Comparison of ENCODE assay signal across 22 cellular contexts in the genomic region with DNA sequence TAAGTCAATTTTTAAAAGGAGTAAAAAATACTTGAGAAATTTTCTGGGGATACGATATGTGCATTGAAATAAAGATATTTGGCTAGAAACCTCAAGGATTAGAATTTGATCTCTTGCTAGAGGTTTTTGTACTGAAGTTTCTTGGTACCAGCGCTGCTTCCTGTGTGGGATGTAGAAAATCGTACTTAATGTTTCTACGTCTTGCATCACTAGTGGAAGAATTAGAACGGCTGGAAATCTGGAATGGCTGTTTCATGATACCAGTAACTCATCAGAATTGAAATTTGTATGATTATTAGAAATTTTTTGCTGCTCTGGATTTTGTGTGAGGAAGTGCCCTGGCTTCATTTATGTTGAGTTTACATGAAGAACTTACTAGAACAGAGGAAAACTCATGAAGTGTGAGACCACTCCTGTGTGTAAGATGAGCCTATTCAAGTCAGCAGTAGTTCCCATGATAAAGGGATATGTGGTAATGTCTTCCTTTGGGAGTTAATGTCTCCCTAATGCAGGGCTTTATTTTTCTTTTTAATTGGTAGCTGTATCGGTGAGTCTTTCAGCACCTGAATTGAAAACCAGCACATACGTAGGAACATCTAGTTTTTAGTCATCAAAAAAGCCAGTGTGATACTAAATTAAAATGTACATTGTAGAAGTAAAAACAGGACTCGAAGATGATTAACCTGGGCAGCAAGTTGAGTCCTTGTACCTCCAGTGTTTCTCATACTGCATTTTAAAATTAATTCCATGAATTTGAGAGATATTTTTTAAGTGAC. TPM values are rescaled to one million over a fixed set of nuclear protein-coding genes. Genes with fewer than 3 reads are reported as not detected.
DNase-seq lines count a peak whose midpoint lies in the region; ATAC-seq, FAIRE-seq and TF ChIP-seq lines count a peak whose summit lies in the region.
"Had no signal": no experiment of that assay in that cellular context is flagged by ENCODE, and none has a peak within 500 bp of the region (broad histone marks: within the 10 kb centered on the region; RNA-seq: fewer than 3 reads in every experiment).

No MANE protein-coding gene starts in this region.

- CTCF ChIA-PET in activated CD4-positive, alpha-beta T cell treated with anti-CD3 and anti-CD28 coated beads for 36 hours (lab: Charles Lee) = no interaction called here
- CTCF ChIA-PET in activated CD4-positive, alpha-beta memory T cell treated with anti-CD3 and anti-CD28 coated beads for 36 hours (lab: Charles Lee) = no interaction called here

- H3K27me3 ChIP-seq in aorta (ENCODE audit: control insufficient read depth in 1 of 2, insufficient read depth in 2 of 2, low read length in 1 of 2) = no peaks in the 10 kb centered on the region
- H3K27me3 ChIP-seq: tibial artery had no signal

- H3K27ac ChIP-seq in aorta (ENCODE audit: low read depth in 1 of 2, low read length in 2 of 2) = no peak overlapping the region
- H3K27ac ChIP-seq: tibial artery had no signal

- no peak for DNase-seq in activated CD4-positive, alpha-beta T cell treated with anti-CD3 and anti-CD28 coated beads for 36 hours
- no peak for DNase-seq in activated CD4-positive, alpha-beta T cell treated with anti-CD3 and anti-CD28 coated beads for 48 hours
- DNase-seq in GM18507 (ENCODE audit: extremely low spot score, insufficient read length, low read depth) = no peak
- no peak for DNase-seq in activated CD4-positive, alpha-beta memory T cell treated with anti-CD3 and anti-CD28 coated beads for 36 hours
- no peak for DNase-seq in neural crest cell (ENCODE audit: low read depth, low spot score)
- no peak for DNase-seq in Kasumi-1 (lab: John Stamatoyannopoulos, UW)
- DNase-seq in aorta = no peak
- DNase-seq: 8988T; C1 segment of cervical spinal cord; DND-41; HFFc6; mammary epithelial cell; naive thymus-derived CD4-positive, alpha-beta T cell; NCI-H187 treated with DMSO at 0.1 percent for 48 hours; NCI-H446 treated with DMSO at 0.1 percent for 48 hours; posterior cingulate gyrus; small intestine; stimulated activated CD4-positive, alpha-beta T cell treated with anti-CD3 and anti-CD28 coated beads, Interleukin-4, amount 100 ng/mL, for 4 hours; stimulated activated CD8-positive, alpha-beta memory T cell treated with anti-CD3 and anti-CD28 coated beads, Interleukin-4, amount 100 ng/mL, for 48 hours; tibial artery had no signal

- WGBS in aorta, 2 donors = 95% methylated on average over 8 of the region's 8 CpGs

- peak; percentile 69 for FAIRE-seq in GM18507 (lab: Jason Lieb, UNC)
- FAIRE-seq: keratinocyte had no signal

- intact Hi-C loops in activated CD4-positive, alpha-beta T cell treated with anti-CD3 and anti-CD28 coated beads for 36 hours (cut with DNase I, micrococcal nuclease) = no loop called here
- intact Hi-C loops in activated CD4-positive, alpha-beta memory T cell treated with anti-CD3 and anti-CD28 coated beads for 36 hours (cut with micrococcal nuclease) = loop anchor here (1.0 to 2.0 kb wide), 3 partner anchors 17 to 698 kb away; no protein-coding TSS in a partner anchor
- intact Hi-C loops in aorta (cut with DNase I) = no loop called here

- H3K36me3 Mint-ChIP-seq in activated CD4-positive, alpha-beta T cell treated with anti-CD3 and anti-CD28 coated beads for 36 hours (ENCODE audit: low read depth) = peaks cover 36% of the 10 kb centered on the region
- peaks cover 36% of the 10 kb centered on the region for H3K36me3 Mint-ChIP-seq in activated CD4-positive, alpha-beta memory T cell treated with anti-CD3 and anti-CD28 coated beads for 36 hours
- peaks cover 11% of the 10 kb centered on the region for H3K36me3 Mint-ChIP-seq in neural crest cell (ENCODE audit: low read depth)

- POLR2A ChIA-PET in activated CD4-positive, alpha-beta T cell treated with anti-CD3 and anti-CD28 coated beads for 36 hours (lab: Charles Lee) = no interaction called here
- POLR2A ChIA-PET in activated CD4-positive, alpha-beta memory T cell treated with anti-CD3 and anti-CD28 coated beads for 36 hours (lab: Charles Lee) = no interaction called here

- H3K4me3 ChIP-seq in aorta (ENCODE audit: low read length in 2 of 2) = no peak overlapping the region
- H3K4me3 ChIP-seq: tibial artery had no signal

- peak overlapping the region; percentile 57 for H3K4me3 Mint-ChIP-seq in activated CD4-positive, alpha-beta T cell treated with anti-CD3 and anti-CD28 coated beads for 36 hours
- peak overlapping the region; percentile 69 for H3K4me3 Mint-ChIP-seq in activated CD4-positive, alpha-beta memory T cell treated with anti-CD3 and anti-CD28 coated beads for 36 hours
- peak overlapping the region; percentile 68 for H3K4me3 Mint-ChIP-seq in neural crest cell
- H3K4me3 Mint-ChIP-seq: HFFc6 had no signal

- no peak for TF ChIP-seq CTCF in neural crest cell (conservative IDR thresholded peaks at IDR 0.05)

- H3K9me3 ChIP-seq in aorta (ENCODE audit: control insufficient read depth, low read length) = no peaks in the 10 kb centered on the region
- H3K9me3 ChIP-seq: tibial artery had no signal

- no peaks in the 10 kb centered on the region for H3K36me3 ChIP-seq in aorta (ENCODE audit: control insufficient read depth in 1 of 2, insufficient read depth in 2 of 2, low read length in 1 of 2)
- H3K36me3 ChIP-seq: tibial artery had no signal

- no peaks in the 10 kb centered on the region for H3K27me3 Mint-ChIP-seq in activated CD4-positive, alpha-beta T cell treated with anti-CD3 and anti-CD28 coated beads for 36 hours
- no peaks in the 10 kb centered on the region for H3K27me3 Mint-ChIP-seq in activated CD4-positive, alpha-beta memory T cell treated with anti-CD3 and anti-CD28 coated beads for 36 hours
- H3K27me3 Mint-ChIP-seq in neural crest cell (ENCODE audit: low read depth) = peaks cover 14% of the 10 kb centered on the region

- no peaks in the 10 kb centered on the region for H3K4me1 ChIP-seq in aorta (ENCODE audit: control insufficient read depth in 1 of 2, insufficient read depth in 2 of 2, low read length in 2 of 2)

- H3K4me1 Mint-ChIP-seq in activated CD4-positive, alpha-beta T cell treated with anti-CD3 and anti-CD28 coated beads for 36 hours = peaks cover 51% of the 10 kb centered on the region
- H3K4me1 Mint-ChIP-seq in activated CD4-positive, alpha-beta memory T cell treated with anti-CD3 and anti-CD28 coated beads for 36 hours (ENCODE audit: low read depth) = peaks cover 60% of the 10 kb centered on the region
- H3K4me1 Mint-ChIP-seq in neural crest cell = peaks cover 22% of the 10 kb centered on the region

- ATAC-seq in activated CD4-positive, alpha-beta T cell treated with anti-CD3 and anti-CD28 coated beads for 36 hours = no peak
- ATAC-seq in HG03432 (IDR thresholded peaks at IDR 0.05; ENCODE audit: unreplicated experiment) (no peak), aorta (ENCODE audit: low FRiP score) (no peak)
- ATAC-seq: naive thymus-derived CD4-positive, alpha-beta T cell had no signal

- H3K9me3 Mint-ChIP-seq in activated CD4-positive, alpha-beta T cell treated with anti-CD3 and anti-CD28 coated beads for 36 hours (ENCODE audit: low read depth) = no peaks in the 10 kb centered on the region
- H3K9me3 Mint-ChIP-seq in activated CD4-positive, alpha-beta memory T cell treated with anti-CD3 and anti-CD28 coated beads for 36 hours = no peaks in the 10 kb centered on the region
- no peaks in the 10 kb centered on the region for H3K9me3 Mint-ChIP-seq in neural crest cell
- H3K9me3 Mint-ChIP-seq: HFFc6; naive thymus-derived CD4-positive, alpha-beta T cell had no signal

- H3K27ac Mint-ChIP-seq in activated CD4-positive, alpha-beta T cell treated with anti-CD3 and anti-CD28 coated beads for 36 hours = peak overlapping the region; percentile 83
- H3K27ac Mint-ChIP-seq in activated CD4-positive, alpha-beta memory T cell treated with anti-CD3 and anti-CD28 coated beads for 36 hours = peak overlapping the region; percentile 90
- H3K27ac Mint-ChIP-seq in neural crest cell (ENCODE audit: unreplicated experiment) = no peak overlapping the region
- H3K27ac Mint-ChIP-seq: HFFc6 had no signal

RNA-seq across cellular contexts. Expression of gene KBTBD8, which starts 3.2 kb away (rescaled TPM):
- total RNA-seq in activated CD4-positive, alpha-beta T cell treated with anti-CD3 and anti-CD28 coated beads for 36 hours = 1 to 10 TPM; 8.3 to 9.2 TPM
- total RNA-seq in activated CD4-positive, alpha-beta memory T cell treated with anti-CD3 and anti-CD28 coated beads for 36 hours = 10 to 100 TPM; 13.5 to 15.5 TPM
- total RNA-seq in neural crest cell (9.9 and 10.8 TPM in 2 replicates), aorta (1 to 10 TPM; 1.2 to 3.1 TPM)
- polyA plus RNA-seq in aorta = 1 to 10 TPM in 1 of 2 donors, under 1 TPM in 1; 0.10 to 1.8 TPM
